Comparison of ENCODE assay signal across 8 cellular contexts in the genomic region with DNA sequence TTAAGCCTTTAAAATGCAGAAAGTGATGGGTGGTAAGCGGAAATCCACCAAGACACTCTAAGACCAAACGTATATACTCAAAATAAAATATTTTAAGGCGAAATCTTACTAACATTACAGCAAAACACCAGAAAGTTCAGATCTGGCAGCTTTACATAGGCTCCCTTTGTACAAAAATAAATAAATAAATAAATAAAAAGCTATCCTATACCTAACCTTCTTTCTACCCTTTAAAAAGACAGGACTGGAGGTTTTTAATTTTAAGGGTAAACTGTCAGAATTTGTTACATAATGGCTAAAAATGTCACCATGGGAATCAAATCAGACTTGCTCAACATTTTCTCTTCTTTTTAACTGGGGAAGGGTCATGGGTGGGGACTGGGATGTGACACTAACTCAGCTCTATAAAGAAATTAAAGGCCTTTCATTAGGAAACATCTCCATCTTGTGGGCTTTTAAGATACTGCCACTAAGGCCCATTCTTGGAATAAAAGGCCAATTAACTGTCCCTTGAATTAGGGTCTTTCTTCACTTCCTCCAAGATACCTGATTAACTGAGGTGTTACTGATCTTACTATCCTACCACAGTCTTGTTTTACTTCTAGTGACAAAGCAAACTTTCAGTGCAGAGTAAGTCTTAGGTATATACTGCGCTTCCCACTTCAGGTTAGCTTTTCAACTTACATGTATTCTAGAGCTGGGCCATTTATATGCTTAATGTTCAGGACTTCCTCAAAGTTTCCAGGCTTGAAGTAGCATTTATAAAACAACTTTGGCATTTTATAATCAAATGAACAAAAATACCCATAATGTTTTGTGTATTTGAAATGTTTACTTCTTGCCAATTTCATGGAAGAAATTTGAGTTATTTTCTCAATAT. TPM values are rescaled to one million over a fixed set of nuclear protein-coding genes. Genes with fewer than 3 reads are reported as not detected.
DNase-seq lines count a peak whose midpoint lies in the region; ATAC-seq and TF ChIP-seq lines count a peak whose summit lies in the region.

No MANE protein-coding gene starts in this region.

- 92 to 99% methylated on average over 4 of the region's 4 CpGs for WGBS in GM23248 (ENCODE audit: low coverage in 1 of 2, low lambda C conversion rate in 2 of 2, missing lambda C conversion rate in 2 of 2), 2 experiments
- WGBS in esophagus squamous epithelium, 2 donors, result 81 to 84% methylated on average over 4 of the region's 4 CpGs

- H3K79me2 ChIP-seq in GM23248 (ENCODE audit: insufficient read depth), result peaks cover 100% of the 10 kb centered on the region

- no peaks in the 10 kb centered on the region for H3K27me3 Mint-ChIP-seq in CD4-positive, CD25-positive, alpha-beta regulatory T cell
- H3K27me3 Mint-ChIP-seq in T-cell, result no peaks in the 10 kb centered on the region
- no peaks in the 10 kb centered on the region for H3K27me3 Mint-ChIP-seq in neural crest cell (ENCODE audit: low read depth)

- peak overlapping the region; percentile 23 to 78 (median 50) for H3K4me3 Mint-ChIP-seq in CD4-positive, CD25-positive, alpha-beta regulatory T cell
- H3K4me3 Mint-ChIP-seq in T-cell (peak overlapping the region in 1 of 3 donors; percentile 32), neural crest cell (no peak overlapping the region)

- H3K36me3 Mint-ChIP-seq in CD4-positive, CD25-positive, alpha-beta regulatory T cell, result peaks cover 44% of the 10 kb centered on the region
- H3K36me3 Mint-ChIP-seq in T-cell (peaks cover 34% of the 10 kb centered on the region), neural crest cell (ENCODE audit: low read depth) (peaks cover 19% of the 10 kb centered on the region)

- no peaks in the 10 kb centered on the region for H3K9me3 ChIP-seq in CD4-positive, CD25-positive, alpha-beta regulatory T cell (ENCODE audit: control insufficient read depth in 2 of 2, low read length in 2 of 2)
- H3K9me3 ChIP-seq in GM23248 (ENCODE audit: low read depth) (no peaks in the 10 kb centered on the region), esophagus squamous epithelium (no peaks in the 10 kb centered on the region)

- H2AFZ ChIP-seq in GM23248, result no peak overlapping the region

- TF ChIP-seq POLR2A in esophagus squamous epithelium (IDR thresholded peaks at IDR 0.05), result no peak

- peak overlapping the region; percentile 0 for H3K4me2 ChIP-seq in GM23248 (ENCODE audit: unreplicated experiment)

- peak overlapping the region in 2 of 3 donors; percentile 18 to 34 for H3K27ac Mint-ChIP-seq in CD4-positive, CD25-positive, alpha-beta regulatory T cell
- H3K27ac Mint-ChIP-seq in T-cell (no peak overlapping the region), neural crest cell (ENCODE audit: unreplicated experiment) (no peak overlapping the region)

- H4K20me1 ChIP-seq in GM23248 (ENCODE audit: insufficient read depth), result peaks cover 25% of the 10 kb centered on the region

- H3K4me1 ChIP-seq in CD4-positive, CD25-positive, alpha-beta regulatory T cell (ENCODE audit: control insufficient read depth, insufficient read depth, low read length, poor library complexity, severe bottlenecking), result peaks cover 88% of the 10 kb centered on the region
- H3K4me1 ChIP-seq in GM23248 (ENCODE audit: insufficient read depth) (peaks cover 24% of the 10 kb centered on the region), esophagus squamous epithelium (peaks cover 12 to 83% (median 40%) of the 10 kb centered on the region in 3 donors)

- peak overlapping the region; percentile 45 for H3K4me3 ChIP-seq in CD4-positive, CD25-positive, alpha-beta regulatory T cell (ENCODE audit: low read depth, low read length)
- no peak overlapping the region for H3K4me3 ChIP-seq in GM23248
- H3K4me3 ChIP-seq in esophagus squamous epithelium, result no peak overlapping the region

- intact Hi-C loops in esophagus squamous epithelium (cut with DNase I), result no loop called here

- peak; percentile 50 to 53 for ATAC-seq in CD4-positive, CD25-positive, alpha-beta regulatory T cell (ENCODE audit: low read depth in 2 of 2)
- ATAC-seq in T-cell (replicated peaks in 1 of 4) (peak; percentile 59 to 69 (median 66)), HG03135 (IDR thresholded peaks at IDR 0.05; ENCODE audit: unreplicated experiment) (no peak), GM19397 (IDR thresholded peaks at IDR 0.05; ENCODE audit: unreplicated experiment) (no peak)

- CTCF ChIA-PET in T-cell (lab: Charles Lee), result interaction anchor here (0.7 to 3.7 kb wide), 25 partner anchors 8 to 893 kb away, joined by 3 to 29 read pairs (median 3); a partner anchor contains a TSS

- H3K9ac ChIP-seq in GM23248, result no peak overlapping the region

- peaks cover 65 to 93% (median 75%) of the 10 kb centered on the region in 4 donors for H3K4me1 Mint-ChIP-seq in CD4-positive, CD25-positive, alpha-beta regulatory T cell
- H3K4me1 Mint-ChIP-seq in T-cell, result peaks cover 87 to 91% (median 91%) of the 10 kb centered on the region in 3 donors
- peaks cover 32% of the 10 kb centered on the region for H3K4me1 Mint-ChIP-seq in neural crest cell

- H3K36me3 ChIP-seq in CD4-positive, CD25-positive, alpha-beta regulatory T cell (ENCODE audit: control insufficient read depth, insufficient read depth, low read length), result peaks cover 30% of the 10 kb centered on the region
- H3K36me3 ChIP-seq in GM23248 (ENCODE audit: low read depth) (peaks cover 39% of the 10 kb centered on the region), esophagus squamous epithelium (peaks cover 0 to 40% (median 17%) of the 10 kb centered on the region in 3 donors)

- DNase-seq in CD4-positive, CD25-positive, alpha-beta regulatory T cell, result peak in 2 of 3 donors; percentile 32 to 50
- peak; percentile 61 for DNase-seq in GM23248
- DNase-seq in T-cell, result peak in 1 of 34 experiments; percentile 31
- no peak for DNase-seq in esophagus squamous epithelium (lab: John Stamatoyannopoulos, UW)
- DNase-seq in neural crest cell (ENCODE audit: low read depth, low spot score), result no peak
- DNase-seq in caudate nucleus (lab: John Stamatoyannopoulos, UW), result no peak

- H3K9me3 Mint-ChIP-seq in CD4-positive, CD25-positive, alpha-beta regulatory T cell, result no peaks in the 10 kb centered on the region
- H3K9me3 Mint-ChIP-seq in T-cell (no peaks in the 10 kb centered on the region), neural crest cell (no peaks in the 10 kb centered on the region)

- H3K9me2 ChIP-seq in GM23248 (ENCODE audit: insufficient read depth), result no peaks in the 10 kb centered on the region

- no peaks in the 10 kb centered on the region for H3K27me3 ChIP-seq in CD4-positive, CD25-positive, alpha-beta regulatory T cell (ENCODE audit: control insufficient read depth, insufficient read depth, low read length)
- H3K27me3 ChIP-seq in GM23248 (replicated peaks; ENCODE audit: insufficient read depth) (no peaks in the 10 kb centered on the region), esophagus squamous epithelium (no peaks in the 10 kb centered on the region)

- H3F3A ChIP-seq in GM23248 (ENCODE audit: insufficient read depth), result peaks cover 18% of the 10 kb centered on the region

- TF ChIP-seq CTCF in esophagus squamous epithelium (IDR thresholded peaks at IDR 0.05) (peak; percentile 34 to 65 (median 56)), neural crest cell (conservative IDR thresholded peaks at IDR 0.05) (peak; percentile 72)

- in situ Hi-C loops in GM23248 (cut with MboI), result no loop called here

- POLR2A ChIA-PET in T-cell (lab: Charles Lee), result interaction anchor here (0.6 to 1.8 kb wide), 5 partner anchors 11 to 646 kb away, joined by 3 to 9 read pairs (median 4); no protein-coding TSS in a partner anchor

- H3K27ac ChIP-seq in CD4-positive, CD25-positive, alpha-beta regulatory T cell (ENCODE audit: insufficient read depth, low read length, poor library complexity, severe bottlenecking), result peak overlapping the region; percentile 49
- H3K27ac ChIP-seq in GM23248 (0 out of 2 replicates have a peak overlapping the region, but pooled peaks have one; percentile 20), esophagus squamous epithelium (peak overlapping the region in 2 of 4 donors; percentile 19 to 42), caudate nucleus (ENCODE audit: low read depth, low read length) (no peak overlapping the region)

RNA-seq across cellular contexts. Expression of a gene that starts 13.3 kb away (rescaled TPM):
- total RNA-seq in CD4-positive, CD25-positive, alpha-beta regulatory T cell, result 270 TPM
- polyA plus RNA-seq in CD4-positive, CD25-positive, alpha-beta regulatory T cell, result 100 to 1,000 TPM; 193 to 210 (median 202) TPM
- total RNA-seq in GM23248 (2014; rRNA removed; shearing (Covaris generic)), result 19.5 and 31.2 TPM in 2 replicates
- polyA plus RNA-seq in GM23248 (2016; fragmentation: Nextera tagmentation; extraction: Ambion mirVana), result 115 and 118 TPM in 2 replicates
- total RNA-seq in T-cell (100 to 1,000 TPM; 193 to 274 (median 202) TPM), esophagus squamous epithelium (100 to 1,000 TPM in 1 of 4 donors, 10 to 100 TPM in 3; 49.9 to 105 (median 71.0) TPM), neural crest cell (610 and 642 TPM in 2 replicates)

Comparison
In these comparisons a context has a peak if more than half of its experiments do, and no peak if none do; other contexts are left out.
1. ATAC-seq: peak in CD4-positive, CD25-positive, alpha-beta regulatory T cell (2 of 2) and T-cell (4 of 4); none in HG03135 (single experiment) and GM19397 (single experiment).
2. DNase-seq: peak in CD4-positive, CD25-positive, alpha-beta regulatory T cell (2 of 3) and GM23248 (single experiment); none in esophagus squamous epithelium (single experiment), neural crest cell (single experiment) and caudate nucleus (0 of 61).
3. H3K27ac Mint-ChIP-seq: peak in CD4-positive, CD25-positive, alpha-beta regulatory T cell (2 of 3); none in T-cell (0 of 2) and neural crest cell (single experiment).